ENCODE assay signal across 26 cellular contexts in genomic region chrX:135308345-135308855, GRCh38. TPM values are rescaled to one million over a fixed set of nuclear protein-coding genes. Genes with fewer than 3 reads are reported as not detected.
DNase-seq lines count a peak whose midpoint lies in the region; ATAC-seq, FAIRE-seq and TF ChIP-seq lines count a peak whose summit lies in the region.
"Had no signal": no experiment of that assay in that cellular context is flagged by ENCODE, and none has a peak within 500 bp of the region (broad histone marks: within the 10 kb centered on the region; RNA-seq: fewer than 3 reads in every experiment).

No MANE protein-coding gene starts in this region.

- TF ChIP-seq RAD21 in A549 (conservative IDR thresholded peaks at IDR 0.05 in 1 of 2, IDR thresholded peaks at IDR 0.05 in 1 of 2), result no peak

- no peaks in the 10 kb centered on the region for H3K36me3 ChIP-seq in prostate gland
- H3K36me3 ChIP-seq: BE2C, SJSA1 had no signal

- H3K4me3 ChIP-seq in A549 (no peak overlapping the region), prostate gland (no peak overlapping the region)
- H3K4me3 ChIP-seq: GM23338, SJSA1 had no signal

- H3K4me1 ChIP-seq in A549, result no peaks in the 10 kb centered on the region
- H3K4me1 ChIP-seq in prostate gland (replicated peaks), result no peaks in the 10 kb centered on the region
- H3K4me1 ChIP-seq: BE2C, SJSA1 had no signal

- H3K9me3 ChIP-seq in A549 (peaks cover 11% of the 10 kb centered on the region; the same call in 2 of the 3 replicates), prostate gland (no peaks in the 10 kb centered on the region)
- H3K9me3 ChIP-seq: BE2C, SJSA1 had no signal

- 81% methylated on average over 1 of the region's 1 CpG for WGBS in A549 (ENCODE audit: missing lambda C conversion rate)
- WGBS in prostate gland, result 67% methylated on average over 1 of the region's 1 CpG

- intact Hi-C loops in prostate gland (cut with DNase I), result no loop called here

- TF ChIP-seq EP300 in A549 (IDR thresholded peaks at IDR 0.05), result no peak

- ATAC-seq in A549 (no peak), left lobe of liver (peak; percentile 53)
- ATAC-seq: GM23338, PC-3, Right ventricle myocardium inferior had no signal

- no peak for TF ChIP-seq CTCF in A549 (IDR thresholded peaks at IDR 0.05)
- TF ChIP-seq CTCF in prostate gland (IDR thresholded peaks at IDR 0.05), result no peak

- H3K4me2 ChIP-seq in A549, result no peak overlapping the region
- H3K4me2 ChIP-seq: GM23338, KMS-11 had no signal

- H3K27ac ChIP-seq in A549, result no peak overlapping the region
- no peak overlapping the region for H3K27ac ChIP-seq in prostate gland
- H3K27ac ChIP-seq: 22Rv1, KMS-11, SJSA1 had no signal

- H3K27me3 ChIP-seq in prostate gland (replicated peaks; ENCODE audit: insufficient read depth), result no peaks in the 10 kb centered on the region
- H3K27me3 ChIP-seq: BE2C, SJSA1 had no signal

- TF ChIP-seq POLR2A in A549 (IDR thresholded peaks at IDR 0.05; ENCODE audit: low read length) (no peak), prostate gland (IDR thresholded peaks at IDR 0.05) (no peak)

- peak; percentile 63 for FAIRE-seq in A549 (lab: Jason Lieb, UNC)
- FAIRE-seq in HTR-8/SVneo (lab: Jason Lieb, UNC), result no peak

- DNase-seq in DMS 273 (lab: John Stamatoyannopoulos, UW; ENCODE audit: unreplicated experiment) (peak; percentile 16), DMS 273 treated with DMSO at 0.1 percent for 48 hours (lab: John Stamatoyannopoulos, UW) (no peak), A549 (ENCODE audit: low read depth in 1 of 2, low spot score in 1 of 2) (no peak), NCI-H82 (lab: John Stamatoyannopoulos, UW) (peak; percentile 73), left lobe of liver (ENCODE audit: low spot score) (no peak), prostate gland (ENCODE audit: low spot score) (no peak), HTR-8/SVneo (ENCODE audit: insufficient read length, low spot score) (no peak), NCI-H146 (lab: John Stamatoyannopoulos, UW) (no peak)
- DNase-seq: ACHN; BE2C; Calu3; CD8-positive, alpha-beta memory T cell; HCEC 1CT; NCI-H1092; NCI-H1436 treated with DMSO at 0.1 percent for 48 hours; NCI-H1930; NCI-H2107; NCI-H446 treated with DMSO at 0.1 percent for 48 hours; NCI-H526; PC-3 had no signal

- POLR2A ChIA-PET in A549 (lab: Yijun Ruan, JAX), result no interaction called here

- CTCF ChIA-PET in A549 (lab: Yijun Ruan, JAX), result no interaction called here

TF ChIP-seq in A549, 52 proteins besides CTCF, POLR2A, EP300 and RAD21:
- TF ChIP-seq HES2 (IDR thresholded peaks at IDR 0.05) (no peak), MAFK (IDR thresholded peaks at IDR 0.05; ENCODE audit: partially characterized antibody) (peak; percentile 45)
TF ChIP-seq in A549: peak in this region for 1.

RNA-seq across cellular contexts. Expression of gene ETDC, which starts 0.9 kb away (rescaled TPM):
- polyA plus RNA-seq in A549 (2011; rRNA removed), result not detected in 2 replicates
- not detected in 2 replicates for polyA plus RNA-seq in A549 (2012; cell fraction: cytosol; rRNA removed)
- polyA plus RNA-seq in A549 (2012; cell fraction: nucleus; rRNA removed), result not detected in 2 replicates
- not detected in 3 replicates for polyA plus RNA-seq in A549 (2017; fragmentation: RNase III; extraction: RNeasy Plus Mini Kit Qiagen cat#74134 plus additional on column Dnase treatment)
- polyA minus RNA-seq in A549 (2011; rRNA and poly(A)+ RNA removed), result not detected in 2 replicates
- not detected for total RNA-seq in left lobe of liver
- total RNA-seq in prostate gland, result not detected
- total RNA-seq: Calu3; CD8-positive, alpha-beta memory T cell; GM23338; PC-3; Right ventricle myocardium inferior; SJSA1 had no signal
- polyA plus RNA-seq: CD14-positive monocyte; CD8-positive, alpha-beta memory T cell; GM23338 had no signal

RNA-seq across cellular contexts. Expression of gene ZNF75D, which starts 35.5 kb away (rescaled TPM):
- 9.7 and 10.7 TPM in 2 replicates for polyA plus RNA-seq in A549 (2011; rRNA removed)
- 2.0 and 2.4 TPM in 2 replicates for polyA plus RNA-seq in A549 (2012; cell fraction: cytosol; rRNA removed)
- polyA plus RNA-seq in A549 (2012; cell fraction: nucleus; rRNA removed), result 3.4 TPM in 2 replicates
- polyA plus RNA-seq in A549 (2017; fragmentation: RNase III; extraction: RNeasy Plus Mini Kit Qiagen cat#74134 plus additional on column Dnase treatment), result 5.0 to 5.5 TPM (median 5.5 TPM) in 3 replicates
- polyA minus RNA-seq in A549 (2011; rRNA and poly(A)+ RNA removed), result 7.2 and 7.4 TPM in 2 replicates
- 6.4 TPM for total RNA-seq in left lobe of liver
- total RNA-seq in prostate gland, result 10 to 100 TPM; 11.2 TPM

RNA-seq across cellular contexts. Expression of gene ZNF449, which starts 36.2 kb away (rescaled TPM):
- polyA plus RNA-seq in A549 (2011; rRNA removed) (9.2 and 11.1 TPM in 2 replicates), A549 (2017; fragmentation: RNase III; extraction: RNeasy Plus Mini Kit Qiagen cat#74134 plus additional on column Dnase treatment) (4.2 to 5.1 TPM (median 4.5 TPM) in 3 replicates)
- polyA plus RNA-seq in A549 (2012; cell fraction: cytosol; rRNA removed), result 0.90 and 0.97 TPM in 2 replicates
- polyA plus RNA-seq in A549 (2012; cell fraction: nucleus; rRNA removed), result 1.0 and 1.6 TPM in 2 replicates
- 3.4 and 4.1 TPM in 2 replicates for polyA minus RNA-seq in A549 (2011; rRNA and poly(A)+ RNA removed)
- total RNA-seq in left lobe of liver (1.9 TPM), prostate gland (1 to 10 TPM; 4.2 to 8.4 TPM)

RNA-seq across cellular contexts. Expression of gene ETDA, which starts 56.5 kb away (rescaled TPM):
- polyA plus RNA-seq in A549 (2011; rRNA removed), result not detected in 2 replicates
- polyA plus RNA-seq in A549 (2012; cell fraction: cytosol; rRNA removed), result not detected in 2 replicates
- not detected in 2 replicates for polyA plus RNA-seq in A549 (2012; cell fraction: nucleus; rRNA removed)
- not detected in 3 replicates for polyA plus RNA-seq in A549 (2017; fragmentation: RNase III; extraction: RNeasy Plus Mini Kit Qiagen cat#74134 plus additional on column Dnase treatment)
- not detected in 2 replicates for polyA minus RNA-seq in A549 (2011; rRNA and poly(A)+ RNA removed)
- not detected for total RNA-seq in left lobe of liver
- not detected for total RNA-seq in prostate gland
- total RNA-seq: Calu3; CD8-positive, alpha-beta memory T cell; GM23338; PC-3; Right ventricle myocardium inferior; SJSA1 had no signal
- polyA plus RNA-seq: CD14-positive monocyte; CD8-positive, alpha-beta memory T cell; GM23338 had no signal

Comparison
In these comparisons a context has a peak if more than half of its experiments do, and no peak if none do; other contexts are left out.
1. DNase-seq: peak in DMS 273 (single experiment) and NCI-H82 (single experiment); none in DMS 273 treated with DMSO at 0.1 percent for 48 hours (single experiment), A549 (0 of 2), left lobe of liver (single experiment), prostate gland (single experiment), HTR-8/SVneo (single experiment) and NCI-H146 (single experiment).